16 cellular contexts compared by ENCODE assay signal in the genomic region with DNA sequence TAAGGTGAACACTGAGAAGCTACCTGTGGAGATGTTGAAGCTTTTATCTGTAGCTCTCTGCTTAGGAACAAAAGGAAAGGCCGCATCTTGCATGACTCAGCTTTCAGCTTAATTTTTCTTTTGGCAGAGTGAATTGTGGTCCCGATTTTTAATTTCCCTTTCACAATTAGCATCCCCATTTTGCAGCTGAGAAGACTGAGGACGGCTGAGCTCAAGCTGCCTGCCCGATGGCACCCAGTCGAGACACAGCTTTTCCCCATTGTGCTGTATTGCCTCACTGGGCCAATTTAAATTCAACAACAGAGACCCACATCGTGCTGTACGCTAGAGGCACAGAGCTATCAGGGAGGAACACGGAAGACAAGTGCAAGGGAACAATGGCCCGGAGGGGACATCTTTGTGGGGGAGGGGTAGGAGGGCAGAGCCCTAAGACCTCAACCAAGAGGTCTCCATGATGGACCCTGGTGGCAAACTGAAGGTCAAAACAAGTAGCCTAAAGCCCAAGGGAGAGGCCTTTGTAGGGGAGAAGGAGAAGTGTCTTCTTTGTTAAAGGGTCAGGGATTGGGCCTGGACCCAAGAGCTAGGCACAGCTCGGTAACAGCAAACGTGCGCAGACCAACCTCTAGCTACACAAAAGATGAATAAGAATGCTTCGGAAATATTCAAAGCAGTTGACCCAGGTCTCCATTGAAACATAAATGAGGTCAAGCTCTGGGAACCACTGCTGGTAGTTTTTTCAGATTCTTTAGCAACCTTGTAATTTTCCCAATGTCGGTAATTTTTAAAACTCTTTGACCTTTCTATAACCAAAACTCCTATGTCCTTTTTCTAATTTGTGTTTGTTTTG. TPM values are rescaled to one million over a fixed set of nuclear protein-coding genes. Genes with fewer than 3 reads are reported as not detected.
DNase-seq lines count a peak whose midpoint lies in the region; ATAC-seq, FAIRE-seq and TF ChIP-seq lines count a peak whose summit lies in the region.
"Had no signal": no experiment of that assay in that cellular context is flagged by ENCODE, and none has a peak within 500 bp of the region (broad histone marks: within the 10 kb centered on the region; RNA-seq: fewer than 3 reads in every experiment).

No MANE protein-coding gene starts in this region.

- peaks cover 57% of the 10 kb centered on the region for H3K36me3 Mint-ChIP-seq in dendritic cell treated with granulocyte-macrophage colony-stimulating factor and Interleukin-4, amounts not matched to agents 40 ng/mL and 50 ng/mL, for 4 days (ENCODE audit: low read depth)
- H3K36me3 Mint-ChIP-seq: CD4-positive, CD25-positive, alpha-beta regulatory T cell had no signal

- H3K4ac ChIP-seq in trophoblast cell (ENCODE audit: low read depth, low read length) = no peak overlapping the region

- H3K23ac ChIP-seq in trophoblast cell (ENCODE audit: low read length) = no peak overlapping the region

- peak overlapping the region; percentile 27 for H2BK12ac ChIP-seq in trophoblast cell (ENCODE audit: low read length)

- POLR2A ChIA-PET in HepG2 (lab: Yijun Ruan, JAX) = no interaction called here

- H3K27ac ChIP-seq in HepG2 (ENCODE audit: extremely low read length, insufficient read depth, low read length) (no peak overlapping the region), right lobe of liver (no peak overlapping the region), trophoblast cell (ENCODE audit: low read depth, low read length) (peak overlapping the region; percentile 13), colonic mucosa (no peak overlapping the region)
- H3K27ac ChIP-seq: BLaER1, HL-60 had no signal

- H4K91ac ChIP-seq in trophoblast cell (ENCODE audit: low read depth, low read length) = no peak overlapping the region

- in situ Hi-C loops in HepG2 (cut with HindIII; ENCODE audit: extremely low pct_ligation_motif_present, low pct_unique_long_range_greater_than_20kb) = loop anchor here (25.0 kb wide), 1 partner anchor 711 kb away; no protein-coding TSS in a partner anchor

- H3K27me3 ChIP-seq in HepG2 (ENCODE audit: control insufficient read depth in 1 of 2, insufficient read depth in 2 of 2, low read length in 2 of 2) (no peaks in the 10 kb centered on the region), right lobe of liver (no peaks in the 10 kb centered on the region), trophoblast cell (ENCODE audit: insufficient read depth, low read length) (no peaks in the 10 kb centered on the region), colonic mucosa (no peaks in the 10 kb centered on the region)
- H3K27me3 ChIP-seq: BLaER1 had no signal

- no peak overlapping the region for H2BK5ac ChIP-seq in trophoblast cell (ENCODE audit: low read depth, low read length, poor library complexity)

- H2AFZ ChIP-seq in HepG2 (ENCODE audit: low read length) (no peak overlapping the region), trophoblast cell (ENCODE audit: insufficient read depth, low read length, poor library complexity) (no peak overlapping the region)

- DNase-seq in HepG2 (ENCODE audit: low spot score) (no peak), right lobe of liver (no peak), trophoblast cell (peak; percentile 86 to 91), colonic mucosa (no peak)
- DNase-seq: 8988T; AML-193; CD4-positive, CD25-positive, alpha-beta regulatory T cell; DMS53; HCEC 1CT; HFFc6 had no signal

- H4K20me1 ChIP-seq in HepG2 (ENCODE audit: insufficient read depth, low read length) = no peaks in the 10 kb centered on the region
- H4K20me1 ChIP-seq: BLaER1 had no signal

- no peak for TF ChIP-seq POLR2A in HepG2 (IDR thresholded peaks at IDR 0.05; ENCODE audit: insufficient read depth in 1 of 2, low read depth in 2 of 2, low read length in 2 of 2)
- no peak for TF ChIP-seq POLR2A in right lobe of liver (IDR thresholded peaks at IDR 0.05)

- BruUV-seq in HepG2 (replicated peaks; lab: Mats Ljungman, UMichigan) = no TSS peak

- H3K4me3 ChIP-seq in HepG2 (replicated peaks in 1 of 3; ENCODE audit: insufficient read depth in 1 of 3, low read depth in 2 of 3, low read length in 3 of 3) = no peak overlapping the region
- H3K4me3 ChIP-seq in right lobe of liver = no peak overlapping the region
- H3K4me3 ChIP-seq in trophoblast cell (ENCODE audit: low read depth, low read length) = no peak overlapping the region
- no peak overlapping the region for H3K4me3 ChIP-seq in colonic mucosa
- H3K4me3 ChIP-seq: BLaER1 had no signal

- H3K4me2 ChIP-seq in HepG2 (ENCODE audit: low read depth, low read length) (no peak overlapping the region), trophoblast cell (ENCODE audit: low read length) (no peak overlapping the region)
- H3K4me2 ChIP-seq: BLaER1 had no signal

- no peak for FAIRE-seq in HepG2 (lab: Jason Lieb, UNC)

- H3K36me3 ChIP-seq in HepG2 (replicated peaks in 1 of 2; ENCODE audit: control insufficient read depth in 1 of 2, insufficient read depth in 2 of 2, low read length in 2 of 2) (no peaks in the 10 kb centered on the region), right lobe of liver (no peaks in the 10 kb centered on the region), trophoblast cell (ENCODE audit: control insufficient read depth in 1 of 2, insufficient read depth in 2 of 2, low read length in 2 of 2) (no peaks in the 10 kb centered on the region), colonic mucosa (no peaks in the 10 kb centered on the region)
- H3K36me3 ChIP-seq: BLaER1 had no signal

- ATAC-seq in HepG2 = no peak
- no peak for ATAC-seq in right lobe of liver
- no peak for ATAC-seq in HG03108 (IDR thresholded peaks at IDR 0.05; ENCODE audit: unreplicated experiment)
- ATAC-seq in HG03135 (IDR thresholded peaks at IDR 0.05; ENCODE audit: unreplicated experiment) = no peak

- H2BK120ac ChIP-seq in trophoblast cell (ENCODE audit: insufficient read depth, low read length, poor library complexity) = no peak overlapping the region

- TF ChIP-seq EP300 in HepG2 (IDR thresholded peaks at IDR 0.05; ENCODE audit: low read depth in 2 of 2, low read length in 2 of 2) (no peak), HepG2 (CRISPR knock-in tag; IDR thresholded peaks at IDR 0.05; ENCODE audit: borderline replicate concordance) (no peak)

- TF ChIP-seq CTCF in HepG2 (CRISPR knock-in tag; IDR thresholded peaks at IDR 0.05) (no peak), right lobe of liver (IDR thresholded peaks at IDR 0.05) (no peak), colonic mucosa (IDR thresholded peaks at IDR 0.05) (no peak)

- no peak for TF ChIP-seq RAD21 in HepG2 (CRISPR knock-in tag; IDR thresholded peaks at IDR 0.05)

- 84% methylated on average over 14 of the region's 14 CpGs for WGBS in HepG2 (ENCODE audit: low lambda C conversion rate)
- WGBS in right lobe of liver (ENCODE audit: insufficient coverage, low coverage, low lambda C conversion rate, missing lambda C conversion rate) = 92% methylated on average over 13 of the region's 14 CpGs
- no CpG with 5 or more reads among the region's 14 CpGs for WGBS in trophoblast cell (ENCODE audit: extremely low coverage, insufficient coverage, insufficient read length)

- H3K27me3 Mint-ChIP-seq in dendritic cell treated with granulocyte-macrophage colony-stimulating factor and Interleukin-4, amounts not matched to agents 40 ng/mL and 50 ng/mL, for 4 days = no peaks in the 10 kb centered on the region

- no peak overlapping the region for H2AK5ac ChIP-seq in trophoblast cell (ENCODE audit: low read length)

- H3K79me1 ChIP-seq in trophoblast cell (ENCODE audit: low read length) = peaks cover 7% of the 10 kb centered on the region

- no peaks in the 10 kb centered on the region for H3K79me2 ChIP-seq in HepG2 (ENCODE audit: insufficient read depth, low read length)
- H3K79me2 ChIP-seq in trophoblast cell (ENCODE audit: control insufficient read depth, insufficient read depth, low read length, poor library complexity) = peaks cover 2% of the 10 kb centered on the region

- peak overlapping the region; percentile 54 for H3K27ac Mint-ChIP-seq in dendritic cell treated with granulocyte-macrophage colony-stimulating factor and Interleukin-4, amounts not matched to agents 40 ng/mL and 50 ng/mL, for 4 days
- H3K27ac Mint-ChIP-seq: HFFc6, IgD-negative memory B cell had no signal

- no peak overlapping the region for H3K4me3 Mint-ChIP-seq in dendritic cell treated with granulocyte-macrophage colony-stimulating factor and Interleukin-4, amounts not matched to agents 40 ng/mL and 50 ng/mL, for 4 days
- H3K4me3 Mint-ChIP-seq: HFFc6, IgD-negative memory B cell had no signal

- peaks cover 36% of the 10 kb centered on the region for H3K4me1 ChIP-seq in HepG2 (ENCODE audit: insufficient read depth, low read length)
- H3K4me1 ChIP-seq in right lobe of liver = peaks cover 0 to 19% (median 8%) of the 10 kb centered on the region in 4 donors
- H3K4me1 ChIP-seq in trophoblast cell (ENCODE audit: control insufficient read depth in 1 of 2, insufficient read depth in 2 of 2, low read length in 2 of 2) = peaks cover 2% of the 10 kb centered on the region in 2 experiments
- no peaks in the 10 kb centered on the region for H3K4me1 ChIP-seq in colonic mucosa

- H3K4me1 Mint-ChIP-seq in dendritic cell treated with granulocyte-macrophage colony-stimulating factor and Interleukin-4, amounts not matched to agents 40 ng/mL and 50 ng/mL, for 4 days (ENCODE audit: low read depth) = peaks cover 95% of the 10 kb centered on the region

- CTCF ChIA-PET in HepG2 (lab: Yijun Ruan, JAX; ENCODE audit: low intra/inter-chr PET ratio, low total read pairs) = no interaction called here

- H3K14ac ChIP-seq in trophoblast cell (ENCODE audit: low read length) = no peak overlapping the region

- H4K12ac ChIP-seq in trophoblast cell (ENCODE audit: low read depth, low read length) = no peak overlapping the region

- H3K9ac ChIP-seq in HepG2 (ENCODE audit: insufficient read depth, low read depth, low read length) (no peak overlapping the region), trophoblast cell (ENCODE audit: low read length) (no peak overlapping the region), colonic mucosa (ENCODE audit: low read depth in 2 of 2, low read length in 2 of 2) (no peak overlapping the region)
- H3K9ac ChIP-seq: BLaER1 had no signal

- no peaks in the 10 kb centered on the region for H3K9me3 Mint-ChIP-seq in dendritic cell treated with granulocyte-macrophage colony-stimulating factor and Interleukin-4, amounts not matched to agents 40 ng/mL and 50 ng/mL, for 4 days
- H3K9me3 Mint-ChIP-seq: CD4-positive, CD25-positive, alpha-beta regulatory T cell; HFFc6; IgD-negative memory B cell had no signal

- intact Hi-C loops in HepG2 (cut with micrococcal nuclease; ENCODE audit: unreplicated experiment) (no loop called here), right lobe of liver (cut with DNase I) (no loop called here), colonic mucosa (cut with DNase I) (no loop called here)
- intact Hi-C loops in dendritic cell treated with granulocyte-macrophage colony-stimulating factor and Interleukin-4, amounts not matched to agents 40 ng/mL and 50 ng/mL, for 4 days (cut with micrococcal nuclease) = no loop called here

- H3K9me3 ChIP-seq in HepG2 (ENCODE audit: low read length) (no peaks in the 10 kb centered on the region), right lobe of liver (no peaks in the 10 kb centered on the region), trophoblast cell (ENCODE audit: insufficient read depth, low read depth, low read length) (no peaks in the 10 kb centered on the region), colonic mucosa (no peaks in the 10 kb centered on the region)
- H3K9me3 ChIP-seq: BLaER1 had no signal

- H4K8ac ChIP-seq in trophoblast cell (ENCODE audit: low read depth, low read length) = no peak overlapping the region

- no peak overlapping the region for H3K18ac ChIP-seq in trophoblast cell (ENCODE audit: low read length)

RNA-seq across cellular contexts. Expression of a gene that starts 13.3 kb away (rescaled TPM):
- total RNA-seq in HepG2 (2016; rRNA removed; fragmentation: Illumina TruSeq; extraction: Trizol) (136 and 167 TPM in 2 replicates), right lobe of liver (10 to 100 TPM; 47.6 to 80.8 (median 76.3) TPM), colonic mucosa (10 to 100 TPM in 1 of 2 donors, 1 to 10 TPM in 1; 9.1 to 28.0 TPM)
- 33.5 and 40.4 TPM in 2 replicates for total RNA-seq in HepG2 (2016; cell fraction: cytosol; rRNA removed; fragmentation: Illumina TruSeq; extraction: Trizol; ENCODE audit: low read depth)
- total RNA-seq in HepG2 (2016; cell fraction: insoluble cytoplasmic fraction; rRNA removed; fragmentation: Illumina TruSeq; extraction: Trizol) = 141 and 159 TPM in 2 replicates
- total RNA-seq in HepG2 (2016; cell fraction: membrane; rRNA removed; fragmentation: Illumina TruSeq; extraction: Trizol) = 82.9 and 85.6 TPM in 2 replicates
- total RNA-seq in HepG2 (2016; cell fraction: nucleus; rRNA removed; fragmentation: Illumina TruSeq; extraction: Trizol) = 114 and 126 TPM in 2 replicates
- 117 and 137 TPM in 2 replicates for polyA plus RNA-seq in HepG2 (2011; rRNA removed)
- polyA plus RNA-seq in HepG2 (2011; cell fraction: cytosol; rRNA removed) = 108 and 115 TPM in 2 replicates
- 73.5 and 79.1 TPM in 2 replicates for polyA plus RNA-seq in HepG2 (2011; cell fraction: nucleus; rRNA removed)
- 77.5 and 90.6 TPM in 2 replicates for polyA plus RNA-seq in HepG2 (2012)
- 5.6 and 6.8 TPM in 2 replicates for polyA plus RNA-seq in HepG2 (2016; cell fraction: cytosol; fragmentation: Illumina TruSeq; extraction: Trizol; ENCODE audit: low read depth)
- polyA plus RNA-seq in HepG2 (2016; cell fraction: insoluble cytoplasmic fraction; fragmentation: Illumina TruSeq; extraction: Trizol; ENCODE audit: low read depth) = 101 and 120 TPM in 2 replicates
- 23.6 and 26.7 TPM in 2 replicates for polyA plus RNA-seq in HepG2 (2016; cell fraction: membrane; fragmentation: Illumina TruSeq; extraction: Trizol; ENCODE audit: low read depth)
- polyA plus RNA-seq in HepG2 (2016; cell fraction: nucleus; fragmentation: Illumina TruSeq; extraction: Trizol; ENCODE audit: insufficient read depth, low read depth) = 50.1 and 57.9 TPM in 2 replicates
- 195 and 554 TPM in 2 replicates for polyA minus RNA-seq in HepG2 (2011; rRNA and poly(A)+ RNA removed; ENCODE audit: low replicate concordance)
- polyA minus RNA-seq in HepG2 (2011; cell fraction: cytosol; rRNA and poly(A)+ RNA removed) = 175 and 185 TPM in 2 replicates
- polyA minus RNA-seq in HepG2 (2011; cell fraction: nucleus; rRNA and poly(A)+ RNA removed) = 261 and 310 TPM in 2 replicates
- polyA plus RNA-seq in trophoblast cell (2013) = 142 TPM in 2 replicates

Comparison
In these comparisons a context has a peak if more than half of its experiments do, and no peak if none do; other contexts are left out.
1. DNase-seq: peak in trophoblast cell (2 of 2); none in HepG2 (single experiment), right lobe of liver (0 of 3) and colonic mucosa (single experiment).